In genomic region chr3:125147491-125147820, GRCh38 we compare ENCODE assay signal across 16 cellular contexts.
A peak's percentile ranks its signal among the peaks of the same experiment; 100 is the strongest.
DNase-seq lines count a peak whose midpoint lies in the region; ATAC-seq, FAIRE-seq and TF ChIP-seq lines count a peak whose summit lies in the region.
"Had no signal": no experiment of that assay in that cellular context is flagged by ENCODE, and none has a peak within 500 bp of the region (broad histone marks: within the 10 kb centered on the region; RNA-seq: fewer than 3 reads in every experiment).

No MANE protein-coding gene starts in this region.

- TF ChIP-seq EP300 in gastroesophageal sphincter (IDR thresholded peaks at IDR 0.05) = no peak

- H3K9me3 ChIP-seq in gastroesophageal sphincter = no peaks in the 10 kb centered on the region
- H3K9me3 ChIP-seq: colonic mucosa had no signal

- H3K27me3 ChIP-seq in gastroesophageal sphincter = no peaks in the 10 kb centered on the region
- H3K27me3 ChIP-seq: colonic mucosa had no signal

- TF ChIP-seq CTCF in gastroesophageal sphincter (IDR thresholded peaks at IDR 0.05) = no peak

- peak overlapping the region in 3 of 4 donors; percentile 51 to 62 (median 57) for H3K27ac ChIP-seq in gastroesophageal sphincter
- H3K27ac ChIP-seq: colonic mucosa had no signal

- TF ChIP-seq POLR2A in GM12891 (IDR thresholded peaks at IDR 0.05; ENCODE audit: low read depth, low read length) (no peak), gastroesophageal sphincter (IDR thresholded peaks at IDR 0.05) (no peak)

- 93 to 94% methylated on average over 3 to 4 of the region's 6 CpGs for WGBS in gastroesophageal sphincter (ENCODE audit: low coverage in 1 of 2), 2 donors

- H3K4me1 ChIP-seq in gastroesophageal sphincter = peaks cover 0 to 43% (median 15%) of the 10 kb centered on the region in 3 donors
- H3K4me1 ChIP-seq: colonic mucosa had no signal

- H3K36me3 ChIP-seq in gastroesophageal sphincter = no peaks in the 10 kb centered on the region
- H3K36me3 ChIP-seq: colonic mucosa had no signal

- H3K4me3 ChIP-seq in gastroesophageal sphincter = no peak overlapping the region
- H3K4me3 ChIP-seq: colonic mucosa, smooth muscle cell had no signal

- intact Hi-C loops in posterior vena cava (cut with DNase I) = loop anchor here in 1 of 2 donors (10.0 kb wide), 1 partner anchor 153 kb away; no protein-coding TSS in a partner anchor

- no peak for ATAC-seq in gastroesophageal sphincter

- peak; percentile 85 for FAIRE-seq in GM12891 (lab: Jason Lieb, UNC)

- DNase-seq in GM12891 (ENCODE audit: insufficient read length, low spot score) (no peak), HT1080 (ENCODE audit: low read depth) (peak; percentile 83), posterior vena cava (ENCODE audit: low spot score) (peak; percentile 23), SIG-M5 (lab: John Stamatoyannopoulos, UW) (no peak), NOMO-1 (lab: John Stamatoyannopoulos, UW; ENCODE audit: unreplicated experiment in 2 of 2) (no peak), GM03348 (ENCODE audit: low spot score) (no peak)
- DNase-seq in activated CD4-positive, alpha-beta T cell treated with anti-CD3 and anti-CD28 coated beads, Interleukin-2, amount 50 U/mL, for 48 hours = no peak
- DNase-seq: activated CD4-positive, alpha-beta T cell treated with anti-CD3 and anti-CD28 coated beads, Interleukin-2, amount 10 ng/mL, durations not matched to agents 24 days and 14 days; colonic mucosa; HCEC 1CT; mammary epithelial cell; NCI-H2029 treated with DMSO at 0.1 percent for 48 hours; NCI-H748 treated with DMSO at 0.1 percent for 48 hours; SHP77 treated with DMSO at 0.1 percent for 48 hours had no signal

TF ChIP-seq in GM12891, 5 proteins besides CTCF, POLR2A, EP300 and RAD21:
- TF ChIP-seq SPI1 (IDR thresholded peaks at IDR 0.05; ENCODE audit: low read depth, low read length) = no peak
- no peak for TF ChIP-seq PAX5 (IDR thresholded peaks at IDR 0.05; ENCODE audit: insufficient read depth, low read length, severe bottlenecking)
- TF ChIP-seq POLR2AphosphoS5 (IDR thresholded peaks at IDR 0.05; ENCODE audit: low read depth, low read length) = no peak
- peak; percentile 38; the same call in 1 of the 2 replicates for TF ChIP-seq POU2F2 (IDR thresholded peaks at IDR 0.05; ENCODE audit: low read depth, low read length)
- TF ChIP-seq TAF1 (IDR thresholded peaks at IDR 0.05; ENCODE audit: low read depth, low read length) = no peak

Comparison
In these comparisons a context has a peak if more than half of its experiments do, and no peak if none do; other contexts are left out.
1. DNase-seq: peak in HT1080 (single experiment) and posterior vena cava (single experiment); none in GM12891 (single experiment), SIG-M5 (single experiment), NOMO-1 (0 of 2), activated CD4-positive, alpha-beta T cell treated with anti-CD3 and anti-CD28 coated beads, Interleukin-2, amount 50 U/mL, for 48 hours (0 of 2) and GM03348 (single experiment).